In genomic region chr22:50532824-50533344, GRCh38 we compare ENCODE assay signal across 10 cellular contexts. TPM values are rescaled to one million over a fixed set of nuclear protein-coding genes. Genes with fewer than 3 reads are reported as not detected.
DNase-seq lines count a peak whose midpoint lies in the region; ATAC-seq and TF ChIP-seq lines count a peak whose summit lies in the region.
"Had no signal": no experiment of that assay in that cellular context is flagged by ENCODE, and none has a peak within 500 bp of the region (broad histone marks: within the 10 kb centered on the region; RNA-seq: fewer than 3 reads in every experiment).

No MANE protein-coding gene starts in this region.

- intact Hi-C loops in CD4-positive, alpha-beta T cell (cut with DNase I, micrococcal nuclease), result no loop called here
- intact Hi-C loops in dendritic cell treated with granulocyte-macrophage colony-stimulating factor and Interleukin-4, amounts not matched to agents 40 ng/mL and 50 ng/mL, for 4 days (cut with micrococcal nuclease), result loop anchor here (1.0 kb wide), 1 partner anchor 9 kb away; no protein-coding TSS in a partner anchor

- no peak for DNase-seq in CD4-positive, alpha-beta T cell
- DNase-seq in neural progenitor cell (ENCODE audit: low spot score) (no peak), GM10248 (ENCODE audit: extremely low spot score) (no peak), NCI-H524 (lab: John Stamatoyannopoulos, UW) (no peak), cerebellar nuclear complex (lab: John Stamatoyannopoulos, UW) (no peak)
- DNase-seq: DMS79 treated with DMSO at 0.1 percent for 48 hours, NCI-H1048 had no signal

- H3F3A ChIP-seq in OCI-LY1 (ENCODE audit: insufficient read depth, low read length) (peaks cover 8% of the 10 kb centered on the region), neural progenitor cell (ENCODE audit: low read depth) (peaks cover 42% of the 10 kb centered on the region)

- H3K27ac ChIP-seq in CD4-positive, alpha-beta T cell (ENCODE audit: low read depth, low read length), result no peak overlapping the region
- peak overlapping the region; percentile 85 for H3K27ac ChIP-seq in OCI-LY1 (ENCODE audit: low read depth, low read length, poor library complexity, severe bottlenecking)
- H3K27ac ChIP-seq in neural progenitor cell, result no peak overlapping the region

- CTCF ChIA-PET in CD4-positive, alpha-beta T cell (lab: Charles Lee), result interaction anchor here (0.7 to 1.0 kb wide), 2 partner anchors 12 to 30 kb away, joined by 3 to 4 read pairs; partner anchors contain the start of gene SYCE3
- CTCF ChIA-PET in GM10248 (lab: Yijun Ruan, JAX), result interaction anchor here (0.6 to 2.5 kb wide), 3 partner anchors 8 to 88 kb away, joined by 3 to 8 read pairs (median 4); partner anchors contain the start of gene KLHDC7B

- no peaks in the 10 kb centered on the region for H3K9me2 ChIP-seq in OCI-LY1 (ENCODE audit: low read depth, low read length)

- H3K4me3 Mint-ChIP-seq in CD4-positive, alpha-beta T cell, result peak overlapping the region; percentile 86
- peak overlapping the region; percentile 97 for H3K4me3 Mint-ChIP-seq in dendritic cell treated with granulocyte-macrophage colony-stimulating factor and Interleukin-4, amounts not matched to agents 40 ng/mL and 50 ng/mL, for 4 days
- H3K4me3 Mint-ChIP-seq in neural progenitor cell, result peak overlapping the region; percentile 83

- H3K36me3 Mint-ChIP-seq in CD4-positive, alpha-beta T cell (ENCODE audit: low read depth), result no peaks in the 10 kb centered on the region
- peaks cover 52% of the 10 kb centered on the region for H3K36me3 Mint-ChIP-seq in dendritic cell treated with granulocyte-macrophage colony-stimulating factor and Interleukin-4, amounts not matched to agents 40 ng/mL and 50 ng/mL, for 4 days (ENCODE audit: low read depth)
- H3K36me3 Mint-ChIP-seq in neural progenitor cell, result no peaks in the 10 kb centered on the region

- no peaks in the 10 kb centered on the region for H4K20me1 ChIP-seq in OCI-LY1 (ENCODE audit: insufficient read depth, low read length)
- peaks cover 33% of the 10 kb centered on the region for H4K20me1 ChIP-seq in neural progenitor cell (ENCODE audit: low read depth)

- no peak for TF ChIP-seq CTCF in CD4-positive, alpha-beta T cell (IDR thresholded peaks at IDR 0.05)
- TF ChIP-seq CTCF in OCI-LY1 (IDR thresholded peaks at IDR 0.05; ENCODE audit: low read length), result no peak
- no peak for TF ChIP-seq CTCF in neural progenitor cell (IDR thresholded peaks at IDR 0.05)
- no peak for TF ChIP-seq CTCF in GM10248 (IDR thresholded peaks at IDR 0.05; ENCODE audit: control extremely low read depth, extremely low read depth, low read depth, missing control alignments)

- no peak overlapping the region for H3K4me2 ChIP-seq in OCI-LY1 (ENCODE audit: low read length)
- peak overlapping the region; percentile 91 for H3K4me2 ChIP-seq in neural progenitor cell

- H3K9me3 ChIP-seq in CD4-positive, alpha-beta T cell (ENCODE audit: control insufficient read depth, low read length), result no peaks in the 10 kb centered on the region
- H3K9me3 ChIP-seq in OCI-LY1 (ENCODE audit: low read length) (no peaks in the 10 kb centered on the region), neural progenitor cell (ENCODE audit: low read depth) (no peaks in the 10 kb centered on the region)

- peaks cover 31% of the 10 kb centered on the region for H3K4me1 Mint-ChIP-seq in CD4-positive, alpha-beta T cell (ENCODE audit: low read depth)
- peaks cover 60% of the 10 kb centered on the region for H3K4me1 Mint-ChIP-seq in dendritic cell treated with granulocyte-macrophage colony-stimulating factor and Interleukin-4, amounts not matched to agents 40 ng/mL and 50 ng/mL, for 4 days (ENCODE audit: low read depth)
- peaks cover 24% of the 10 kb centered on the region for H3K4me1 Mint-ChIP-seq in neural progenitor cell

- ATAC-seq in CD4-positive, alpha-beta T cell (ENCODE audit: poor library complexity), result no peak
- ATAC-seq in GM19463 (IDR thresholded peaks at IDR 0.05; ENCODE audit: unreplicated experiment), result no peak

- H3K27me3 Mint-ChIP-seq in CD4-positive, alpha-beta T cell, result peaks cover 13% of the 10 kb centered on the region
- no peaks in the 10 kb centered on the region for H3K27me3 Mint-ChIP-seq in dendritic cell treated with granulocyte-macrophage colony-stimulating factor and Interleukin-4, amounts not matched to agents 40 ng/mL and 50 ng/mL, for 4 days
- H3K27me3 Mint-ChIP-seq in neural progenitor cell (ENCODE audit: insufficient read depth, low read depth), result peaks cover 48% of the 10 kb centered on the region

- H3K4me3 ChIP-seq in OCI-LY1 (ENCODE audit: low read depth, low read length, poor library complexity, severe bottlenecking) (no peak overlapping the region), neural progenitor cell (peak overlapping the region; percentile 66)

- H3K79me2 ChIP-seq in OCI-LY1 (ENCODE audit: insufficient read depth, low read length), result no peaks in the 10 kb centered on the region
- H3K79me2 ChIP-seq in neural progenitor cell (ENCODE audit: low read depth), result no peaks in the 10 kb centered on the region

- no peaks in the 10 kb centered on the region for H3K9me3 Mint-ChIP-seq in CD4-positive, alpha-beta T cell
- H3K9me3 Mint-ChIP-seq in dendritic cell treated with granulocyte-macrophage colony-stimulating factor and Interleukin-4, amounts not matched to agents 40 ng/mL and 50 ng/mL, for 4 days, result no peaks in the 10 kb centered on the region
- H3K9me3 Mint-ChIP-seq in neural progenitor cell, result peaks cover 2% of the 10 kb centered on the region

- POLR2A ChIA-PET in CD4-positive, alpha-beta T cell (lab: Charles Lee), result interaction anchor here (0.6 to 2.4 kb wide), 4 partner anchors 15 to 25 kb away, joined by 3 to 14 read pairs (median 6); partner anchors contain the start of genes LMF2 and NCAPH2
- POLR2A ChIA-PET in GM10248 (lab: Yijun Ruan, JAX), result interaction anchor here (1.5 kb wide), 1 partner anchor 8 kb away, joined by 4 read pairs; no protein-coding TSS in a partner anchor

- H3K27ac Mint-ChIP-seq in CD4-positive, alpha-beta T cell, result peak overlapping the region; percentile 88
- peak overlapping the region; percentile 95 for H3K27ac Mint-ChIP-seq in dendritic cell treated with granulocyte-macrophage colony-stimulating factor and Interleukin-4, amounts not matched to agents 40 ng/mL and 50 ng/mL, for 4 days
- peak overlapping the region; percentile 18 for H3K27ac Mint-ChIP-seq in neural progenitor cell

- no peak overlapping the region for H2AFZ ChIP-seq in OCI-LY1 (ENCODE audit: low read length)
- H2AFZ ChIP-seq in neural progenitor cell (replicated peaks), result no peak overlapping the region

- H3K4me1 ChIP-seq in OCI-LY1 (ENCODE audit: insufficient read depth, low read length, severe bottlenecking) (peaks cover 53% of the 10 kb centered on the region), neural progenitor cell (peaks cover 17% of the 10 kb centered on the region)

- no peaks in the 10 kb centered on the region for H3K36me3 ChIP-seq in OCI-LY1 (ENCODE audit: insufficient read depth, low read length)
- no peaks in the 10 kb centered on the region for H3K36me3 ChIP-seq in neural progenitor cell

- no peaks in the 10 kb centered on the region for H3K27me3 ChIP-seq in CD4-positive, alpha-beta T cell (ENCODE audit: control insufficient read depth, insufficient read depth, low read length)
- no peaks in the 10 kb centered on the region for H3K27me3 ChIP-seq in OCI-LY1 (ENCODE audit: insufficient read depth, low read length)
- H3K27me3 ChIP-seq in neural progenitor cell, result peaks cover 64% of the 10 kb centered on the region

- no peak overlapping the region for H3K9ac ChIP-seq in OCI-LY1 (ENCODE audit: low read length)
- H3K9ac ChIP-seq in neural progenitor cell, result no peak overlapping the region

RNA-seq across cellular contexts. Expression of gene TYMP, which starts 3.1 kb away (rescaled TPM):
- total RNA-seq in CD4-positive, alpha-beta T cell, result 10 to 100 TPM in 1 of 2 experiments, 1 to 10 TPM in 1; 9.9 to 10.0 TPM
- total RNA-seq in neural progenitor cell (ENCODE audit: low replicate concordance), result 0.81 TPM in 1 of 2 replicates, not detected in the other

RNA-seq across cellular contexts. Expression of gene SCO2, which starts 7.5 kb away (rescaled TPM):
- 1 to 10 TPM in 1 of 2 experiments, under 1 TPM in 1; 0.61 to 5.6 TPM for total RNA-seq in CD4-positive, alpha-beta T cell
- 1.1 TPM in 1 of 2 replicates, not detected in the other for total RNA-seq in neural progenitor cell (ENCODE audit: low replicate concordance)

RNA-seq across cellular contexts. Expression of gene KLHDC7B, which starts 12.8 kb away (rescaled TPM):
- total RNA-seq in CD4-positive, alpha-beta T cell, result 1 to 10 TPM; 2.3 TPM
- total RNA-seq in neural progenitor cell (ENCODE audit: low replicate concordance), result not detected in 2 replicates

RNA-seq across cellular contexts. Expression of gene NCAPH2, which starts 24.9 kb away (rescaled TPM):
- 100 to 1,000 TPM; 184 to 185 TPM for total RNA-seq in CD4-positive, alpha-beta T cell
- total RNA-seq in neural progenitor cell (ENCODE audit: low replicate concordance), result 41.2 and 64.4 TPM in 2 replicates

RNA-seq across cellular contexts. Expression of gene LMF2, which starts 25.4 kb away (rescaled TPM):
- 100 to 1,000 TPM; 107 to 114 TPM for total RNA-seq in CD4-positive, alpha-beta T cell
- total RNA-seq in neural progenitor cell (ENCODE audit: low replicate concordance), result 7.1 and 38.2 TPM in 2 replicates

Comparison
In these comparisons a context has a peak if more than half of its experiments do, and no peak if none do; other contexts are left out.
1. H3K27ac Mint-ChIP-seq: peak in every context shown above with its lines; median percentile 95 in dendritic cell treated with granulocyte-macrophage colony-stimulating factor and Interleukin-4, amounts not matched to agents 40 ng/mL and 50 ng/mL, for 4 days; 88 in CD4-positive, alpha-beta T cell; 18 in neural progenitor cell.